ENCODE assay signal across 20 cellular contexts in the genomic region with DNA sequence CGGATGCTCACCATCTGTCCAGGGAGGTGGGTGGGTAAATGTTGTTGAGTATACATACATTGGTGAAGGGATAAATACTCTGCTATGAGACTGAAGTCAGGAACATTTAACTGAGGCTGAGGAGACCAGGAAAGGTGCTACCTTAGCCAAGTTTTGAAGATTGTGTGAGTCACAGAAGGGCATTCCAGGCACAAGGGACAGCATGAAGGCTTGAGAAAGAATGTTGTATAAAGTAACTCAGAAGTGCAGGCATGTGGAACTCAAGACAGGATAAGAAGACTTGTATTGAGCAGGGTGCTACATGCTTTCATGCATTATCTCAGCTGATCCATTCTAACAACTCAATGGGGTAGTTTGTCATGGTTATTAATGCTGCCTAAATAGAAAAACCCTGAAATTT.
DNase-seq lines count a peak whose midpoint lies in the region; ATAC-seq and TF ChIP-seq lines count a peak whose summit lies in the region.
"Had no signal": no experiment of that assay in that cellular context is flagged by ENCODE, and none has a peak within 500 bp of the region (broad histone marks: within the 10 kb centered on the region; RNA-seq: fewer than 3 reads in every experiment).

No MANE protein-coding gene starts in this region.

- ATAC-seq in foreskin keratinocyte (no peak), lower lobe of right lung (no peak)
- ATAC-seq: GM23338, HCT116, PC-3 had no signal

- H3K36me3 ChIP-seq in lower lobe of right lung, result no peaks in the 10 kb centered on the region

- no peaks in the 10 kb centered on the region for H3K9me3 ChIP-seq in lower lobe of right lung
- H3K9me3 ChIP-seq: SK-N-SH had no signal

- H3K4me1 ChIP-seq in foreskin keratinocyte, result no peaks in the 10 kb centered on the region
- no peaks in the 10 kb centered on the region for H3K4me1 ChIP-seq in lower lobe of right lung

- TF ChIP-seq CTCF in AG10803 (conservative IDR thresholded peaks at IDR 0.05; ENCODE audit: low read length), result no peak
- no peak for TF ChIP-seq CTCF in foreskin keratinocyte (conservative IDR thresholded peaks at IDR 0.05)
- TF ChIP-seq CTCF in lower lobe of right lung (IDR thresholded peaks at IDR 0.05), result no peak

- H3K4me3 ChIP-seq in AG10803 (ENCODE audit: low read length) (no peak overlapping the region), lower lobe of right lung (no peak overlapping the region)
- H3K4me3 ChIP-seq: GM23338 had no signal

- DNase-seq in AG10803 (ENCODE audit: low read depth) (peak; percentile 1), astrocyte of the hippocampus (ENCODE audit: low read depth, low spot score) (peak; percentile 58), foreskin keratinocyte (peak; percentile 5 to 11), renal cortical epithelial cell (ENCODE audit: low read depth) (peak; percentile 50), NCI-H526 treated with DMSO at 0.1 percent for 48 hours (lab: John Stamatoyannopoulos, UW) (no peak), NCI-H2107 treated with DMSO at 0.1 percent for 48 hours (lab: John Stamatoyannopoulos, UW; ENCODE audit: unreplicated experiment) (no peak), lower lobe of right lung (no peak)
- DNase-seq: C1 segment of cervical spinal cord, DMS79, Kasumi-1, NCI-H1092 treated with DMSO at 0.1 percent for 48 hours, NCI-H2081, NCI-H2227 treated with DMSO at 0.1 percent for 48 hours, NCI-H524, PC-3, RPMI8226, SHP77 treated with DMSO at 0.1 percent for 48 hours, SK-N-SH had no signal

- intact Hi-C loops in lower lobe of right lung (cut with DNase I), result no loop called here

- H3K27me3 ChIP-seq in foreskin keratinocyte, result no peaks in the 10 kb centered on the region
- no peaks in the 10 kb centered on the region for H3K27me3 ChIP-seq in lower lobe of right lung (ENCODE audit: low read depth)

- no peak overlapping the region for H3K27ac ChIP-seq in foreskin keratinocyte
- H3K27ac ChIP-seq in lower lobe of right lung, result no peak overlapping the region

Comparison
In these comparisons a context has a peak if more than half of its experiments do, and no peak if none do; other contexts are left out.
1. DNase-seq: peak in AG10803 (single experiment), astrocyte of the hippocampus (single experiment), foreskin keratinocyte (2 of 2) and renal cortical epithelial cell (single experiment); none in NCI-H526 treated with DMSO at 0.1 percent for 48 hours (single experiment), NCI-H2107 treated with DMSO at 0.1 percent for 48 hours (single experiment) and lower lobe of right lung (single experiment).